In the genomic region with DNA sequence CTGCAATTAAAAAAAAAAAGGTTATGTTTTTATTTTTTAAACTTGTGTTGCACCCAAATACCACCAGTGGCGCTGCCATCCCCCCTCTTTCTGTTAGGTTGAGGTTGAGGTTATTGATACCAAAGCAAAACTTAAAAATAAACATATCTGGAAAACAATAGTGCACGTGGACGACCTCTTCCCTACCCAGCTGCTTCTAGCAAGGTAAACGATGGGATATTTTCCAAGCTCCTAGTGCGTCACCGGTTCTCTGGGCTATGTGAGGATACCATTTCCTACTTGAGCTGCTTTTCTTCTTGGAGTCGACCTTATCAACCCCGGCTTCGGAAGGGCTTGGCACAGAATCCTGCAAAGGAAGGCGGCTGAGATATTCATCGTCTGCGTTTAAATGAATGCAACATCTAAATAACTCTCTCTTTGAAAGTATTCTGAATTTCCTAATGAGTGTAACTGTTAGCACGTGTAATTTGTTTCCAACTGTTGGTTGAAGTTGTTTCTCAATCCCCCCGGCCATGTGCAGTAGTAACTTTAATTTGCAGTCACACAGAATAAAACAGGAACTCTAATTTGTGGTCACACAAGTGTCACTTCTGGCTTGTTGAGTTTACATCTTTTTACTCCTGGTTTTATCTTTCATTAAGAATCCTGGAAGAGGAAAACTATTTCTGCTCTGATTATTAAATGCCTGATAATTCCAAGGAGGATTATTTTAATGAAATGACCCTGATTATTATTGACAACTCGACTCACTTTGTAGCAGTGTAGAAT, we compare ENCODE assay signal across 8 cellular contexts. TPM values are rescaled to one million over a fixed set of nuclear protein-coding genes. Genes with fewer than 3 reads are reported as not detected.
DNase-seq lines count a peak whose midpoint lies in the region; ATAC-seq, FAIRE-seq and TF ChIP-seq lines count a peak whose summit lies in the region.

No MANE protein-coding gene starts in this region.

- peak overlapping the region; percentile 90 to 95 (median 94) for H3K4me3 Mint-ChIP-seq in T-cell

- H3K27me3 ChIP-seq in A673 (replicated peaks; ENCODE audit: insufficient read depth, low read depth, low read length, poor library complexity): no peaks in the 10 kb centered on the region

- H3K27ac ChIP-seq in A673 (ENCODE audit: low read depth, low read length, poor library complexity, severe bottlenecking): peak overlapping the region; percentile 89

- TSS peak; percentile 53 for BruUV-seq in A673 (replicated peaks; lab: Mats Ljungman, UMichigan)

- CTCF ChIA-PET in A673 (lab: Charles Lee): no interaction called here
- CTCF ChIA-PET in T-cell (lab: Charles Lee): interaction anchor here (0.7 to 3.5 kb wide), 8 partner anchors 16 to 869 kb away, joined by 3 to 76 read pairs (median 4); a partner anchor contains a TSS

- H3K4me3 ChIP-seq in A673 (ENCODE audit: low read depth, low read length, poor library complexity, severe bottlenecking): peak overlapping the region; percentile 78
- H3K4me3 ChIP-seq in GM12865 (ENCODE audit: low read depth, low read length): peak overlapping the region; percentile 100
- peak overlapping the region; percentile 83 for H3K4me3 ChIP-seq in epithelial cell of proximal tubule (ENCODE audit: low read depth, low read length)
- H3K4me3 ChIP-seq in mucosa of descending colon: peak overlapping the region; percentile 94

- ATAC-seq in T-cell (replicated peaks in 1 of 4) (no peak), mucosa of descending colon (peak; percentile 43), HG02588 (IDR thresholded peaks at IDR 0.05; ENCODE audit: unreplicated experiment) (no peak)

- no peaks in the 10 kb centered on the region for H3K36me3 Mint-ChIP-seq in T-cell

- peak overlapping the region; percentile 88 to 90 for H3K27ac Mint-ChIP-seq in T-cell

- intact Hi-C loops in A673 (cut with micrococcal nuclease; ENCODE audit: unreplicated experiment): no loop called here
- intact Hi-C loops in mucosa of descending colon (cut with DNase I, micrococcal nuclease): loop anchor here in 1 of 2 donors (2.0 kb wide), 1 partner anchor 67 kb away; a partner anchor contains a TSS

- DNase-seq in A673 (ENCODE audit: low spot score): peak; percentile 46
- DNase-seq in GM12865 (ENCODE audit: low read depth): peak; percentile 16
- DNase-seq in NCI-H1417 treated with DMSO at 0.1 percent for 48 hours (lab: John Stamatoyannopoulos, UW): peak; percentile 28
- DNase-seq in T-cell: peak in 4 of 34 experiments; percentile 1 to 13 (median 2)
- DNase-seq in epithelial cell of proximal tubule (ENCODE audit: low read depth): peak; percentile 40
- peak in 2 of 3 donors; percentile 39 to 68 for DNase-seq in mucosa of descending colon
- DNase-seq in urothelium cell line (ENCODE audit: low spot score): peak; percentile 42

- H3K36me3 ChIP-seq in A673 (ENCODE audit: insufficient read depth, low read length, poor library complexity, severe bottlenecking) (no peaks in the 10 kb centered on the region), mucosa of descending colon (ENCODE audit: low read depth) (no peaks in the 10 kb centered on the region)

- H3K27me3 Mint-ChIP-seq in T-cell: no peaks in the 10 kb centered on the region

- POLR2A ChIA-PET in A673 (lab: Charles Lee; ENCODE audit: low non-redundant PET) (interaction anchor here (0.7 kb wide), 1 partner anchor 10 kb away, joined by 3 read pairs; no protein-coding TSS in a partner anchor), T-cell (lab: Charles Lee) (interaction anchor here in 1 of 2 donors (2.0 kb wide), 1 partner anchor 66 kb away, joined by 44 read pairs; a partner anchor contains a TSS)

- no peaks in the 10 kb centered on the region for H3K9me3 Mint-ChIP-seq in T-cell

- peaks cover 13% of the 10 kb centered on the region for H3K4me1 ChIP-seq in A673 (ENCODE audit: insufficient read depth, low read length, poor library complexity, severe bottlenecking)
- H3K4me1 ChIP-seq in mucosa of descending colon (ENCODE audit: low read depth): peaks cover 10% of the 10 kb centered on the region

- peaks cover 48 to 59% (median 56%) of the 10 kb centered on the region in 3 donors for H3K4me1 Mint-ChIP-seq in T-cell

- no peaks in the 10 kb centered on the region for H3K9me3 ChIP-seq in A673 (ENCODE audit: low read depth, low read length, poor library complexity, severe bottlenecking)
- H3K9me3 ChIP-seq in mucosa of descending colon: no peaks in the 10 kb centered on the region

- TF ChIP-seq CTCF in A673 (conservative IDR thresholded peaks at IDR 0.05; ENCODE audit: low read depth, low read length) (no peak; the same call in 1 of the 2 replicates), GM12865 (IDR thresholded peaks at IDR 0.05; ENCODE audit: insufficient read depth, low read depth, low read length, missing control alignments) (peak; percentile 31), epithelial cell of proximal tubule (conservative IDR thresholded peaks at IDR 0.05; ENCODE audit: low read depth, low read length) (peak; percentile 33), mucosa of descending colon (IDR thresholded peaks at IDR 0.05) (no peak)

- FAIRE-seq in urothelium cell line (lab: Jason Lieb, UNC): no peak

RNA-seq across cellular contexts. Expression of a gene that starts 1.0 kb away (rescaled TPM):
- total RNA-seq in A673 (2021) (28.7 and 30.2 TPM in 2 replicates), T-cell (10 to 100 TPM; 20.6 to 28.3 (median 22.2) TPM), epithelial cell of proximal tubule (23.1 and 23.9 TPM in 2 replicates), mucosa of descending colon (10 to 100 TPM; 23.5 to 41.7 (median 36.1) TPM)

Comparison
In these comparisons a context has a peak if more than half of its experiments do, and no peak if none do; other contexts are left out.
1. CTCF ChIP-seq: peak in GM12865 (single experiment) and epithelial cell of proximal tubule (single experiment); none in A673 (single experiment) and mucosa of descending colon (single experiment).
2. Peak in every context shown above with its lines, with median percentiles within 50 percentile points of each other: H3K4me3 ChIP-seq.